In the genomic region with DNA sequence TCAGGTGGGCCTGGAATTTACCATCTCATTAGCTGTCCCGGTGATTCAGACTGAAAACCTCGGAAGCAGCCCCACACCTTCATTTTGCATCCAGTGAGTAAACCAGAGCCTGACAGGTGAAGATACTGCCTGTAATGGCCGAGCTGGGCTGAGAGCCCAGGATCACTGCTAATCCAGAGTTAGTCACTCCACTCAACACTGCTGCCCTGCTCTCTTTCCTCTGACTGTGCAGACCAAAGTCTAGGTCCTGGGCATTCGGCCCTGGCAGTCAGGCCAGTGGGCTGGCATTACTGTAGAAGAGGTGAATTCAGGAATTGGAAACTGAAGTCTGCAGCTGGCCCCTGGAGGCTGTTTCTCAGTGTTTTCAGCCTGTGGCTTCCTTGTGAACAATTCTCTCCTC, we compare ENCODE assay signal across 11 cellular contexts. TPM values are rescaled to one million over a fixed set of nuclear protein-coding genes. Genes with fewer than 3 reads are reported as not detected.
DNase-seq lines count a peak whose midpoint lies in the region; ATAC-seq and TF ChIP-seq lines count a peak whose summit lies in the region.
"Had no signal": no experiment of that assay in that cellular context is flagged by ENCODE, and none has a peak within 500 bp of the region (broad histone marks: within the 10 kb centered on the region; RNA-seq: fewer than 3 reads in every experiment).

No MANE protein-coding gene starts in this region.

- no peaks in the 10 kb centered on the region; the same call in 1 of the 2 replicates for H3K27me3 Mint-ChIP-seq in HFFc6 (ENCODE audit: insufficient read depth)

- no peak overlapping the region for H3K4me3 Mint-ChIP-seq in HFFc6
- H3K4me3 Mint-ChIP-seq: activated naive CD8-positive, alpha-beta T cell treated with anti-CD3 and anti-CD28 coated beads, Interleukin-2, amount 10 ng/mL, durations not matched to agents 7 days and 5 days had no signal

- H3K9me3 Mint-ChIP-seq in HFFc6, result no peaks in the 10 kb centered on the region
- H3K9me3 Mint-ChIP-seq: activated naive CD8-positive, alpha-beta T cell treated with anti-CD3 and anti-CD28 coated beads, Interleukin-2, amount 10 ng/mL, durations not matched to agents 7 days and 5 days had no signal

- no peak overlapping the region for H3K4me3 ChIP-seq in psoas muscle
- H3K4me3 ChIP-seq in lower leg skin (ENCODE audit: low read depth, poor library complexity, severe bottlenecking), result no peak overlapping the region
- H3K4me3 ChIP-seq: dorsolateral prefrontal cortex had no signal

- H3K36me3 Mint-ChIP-seq in HFFc6 (ENCODE audit: low read depth), result no peaks in the 10 kb centered on the region
- H3K36me3 Mint-ChIP-seq: activated naive CD8-positive, alpha-beta T cell treated with anti-CD3 and anti-CD28 coated beads, Interleukin-2, amount 10 ng/mL, durations not matched to agents 7 days and 5 days had no signal

- TF ChIP-seq POLR2A in lower leg skin (IDR thresholded peaks at IDR 0.05), result no peak

- H3K27ac Mint-ChIP-seq in HFFc6, result no peak overlapping the region
- H3K27ac Mint-ChIP-seq: activated naive CD8-positive, alpha-beta T cell treated with anti-CD3 and anti-CD28 coated beads, Interleukin-2, amount 10 ng/mL, durations not matched to agents 7 days and 5 days had no signal

- H3K9me3 ChIP-seq in psoas muscle, result no peaks in the 10 kb centered on the region

- no peak overlapping the region for H3K27ac ChIP-seq in psoas muscle

- no peaks in the 10 kb centered on the region for H3K4me1 ChIP-seq in psoas muscle

- ATAC-seq in left ventricle myocardium superior (peak; percentile 46), psoas muscle (peak; percentile 74 to 89 (median 80)), HG03135 (IDR thresholded peaks at IDR 0.05; ENCODE audit: unreplicated experiment) (no peak)

- intact Hi-C loops in left ventricle myocardium superior (cut with micrococcal nuclease), result no loop called here
- intact Hi-C loops in psoas muscle (cut with DNase I), result no loop called here
- intact Hi-C loops in lower leg skin (cut with DNase I; ENCODE audit: low total_unique reads), result no loop called here

- WGBS in psoas muscle, 3 donors, result 39 to 40% (median 40%) methylated on average over 4 of the region's 4 CpGs
- 62 to 82% methylated on average over 4 of the region's 4 CpGs for WGBS in lower leg skin, 2 donors

- TF ChIP-seq CTCF in HFFc6 (IDR thresholded peaks at IDR 0.05), result no peak
- no peak for TF ChIP-seq CTCF in psoas muscle (IDR thresholded peaks at IDR 0.05)
- TF ChIP-seq CTCF in lower leg skin (IDR thresholded peaks at IDR 0.05), result no peak

- DNase-seq in HFFc6 (peak; percentile 51), amniotic epithelial cell (ENCODE audit: low read depth) (peak; percentile 73), left ventricle myocardium superior (peak; percentile 55), psoas muscle (peak; percentile 39 to 60), UCSD-AML1 (lab: John Stamatoyannopoulos, UW; ENCODE audit: unreplicated experiment) (no peak), lower leg skin (ENCODE audit: low spot score in 2 of 2) (no peak)
- DNase-seq in stimulated activated CD4-positive, alpha-beta T cell treated with anti-CD3 and anti-CD28 coated beads, Interleukin-4, amount 100 ng/mL, for 24 hours, result no peak
- DNase-seq: activated naive CD8-positive, alpha-beta T cell treated with anti-CD3 and anti-CD28 coated beads, Interleukin-2, amount 10 ng/mL, durations not matched to agents 7 days and 5 days; NCI-H446 treated with DMSO at 0.1 percent for 48 hours had no signal

- peaks cover 0 to 2% (median 0%) of the 10 kb centered on the region in 3 donors for H3K27me3 ChIP-seq in psoas muscle (ENCODE audit: insufficient read depth in 3 of 3, low read length in 2 of 3)
- H3K27me3 ChIP-seq: dorsolateral prefrontal cortex had no signal

- peaks cover 33% of the 10 kb centered on the region for H3K4me1 Mint-ChIP-seq in HFFc6 (ENCODE audit: low read depth)
- H3K4me1 Mint-ChIP-seq: activated naive CD8-positive, alpha-beta T cell treated with anti-CD3 and anti-CD28 coated beads, Interleukin-2, amount 10 ng/mL, durations not matched to agents 7 days and 5 days had no signal

- no peaks in the 10 kb centered on the region for H3K36me3 ChIP-seq in psoas muscle (ENCODE audit: insufficient read depth in 1 of 2, low read depth in 1 of 2)

RNA-seq across cellular contexts. Expression of gene TMEM17, which starts 44.3 kb away (rescaled TPM):
- 1 to 10 TPM; 2.4 to 4.4 (median 3.4) TPM for total RNA-seq in HFFc6 (2021; fragmentation: NEBNext Ultra II Directional; extraction: Animal tissue kit (Norgen Biotek cat#: 25700))
- 1.4 TPM for total RNA-seq in left ventricle myocardium superior
- total RNA-seq in psoas muscle, result under 1 TPM; 0.44 to 0.79 (median 0.62) TPM
- polyA plus RNA-seq in psoas muscle, result 1 to 10 TPM in 2 of 3 donors, under 1 TPM in 1; 0.53 to 1.1 (median 1.1) TPM
- 1 to 10 TPM in 3 of 4 donors, under 1 TPM in 1; 0.80 to 8.6 (median 1.9) TPM for total RNA-seq in lower leg skin
- total RNA-seq: activated naive CD8-positive, alpha-beta T cell treated with anti-CD3 and anti-CD28 coated beads, Interleukin-2, amount 10 ng/mL, durations not matched to agents 7 days and 5 days had no signal

Comparison
In these comparisons a context has a peak if more than half of its experiments do, and no peak if none do; other contexts are left out.
1. DNase-seq: peak in HFFc6 (single experiment), amniotic epithelial cell (single experiment), left ventricle myocardium superior (single experiment) and psoas muscle (2 of 2); none in stimulated activated CD4-positive, alpha-beta T cell treated with anti-CD3 and anti-CD28 coated beads, Interleukin-4, amount 100 ng/mL, for 24 hours (single experiment), UCSD-AML1 (single experiment) and lower leg skin (0 of 2).